In the genomic region with DNA sequence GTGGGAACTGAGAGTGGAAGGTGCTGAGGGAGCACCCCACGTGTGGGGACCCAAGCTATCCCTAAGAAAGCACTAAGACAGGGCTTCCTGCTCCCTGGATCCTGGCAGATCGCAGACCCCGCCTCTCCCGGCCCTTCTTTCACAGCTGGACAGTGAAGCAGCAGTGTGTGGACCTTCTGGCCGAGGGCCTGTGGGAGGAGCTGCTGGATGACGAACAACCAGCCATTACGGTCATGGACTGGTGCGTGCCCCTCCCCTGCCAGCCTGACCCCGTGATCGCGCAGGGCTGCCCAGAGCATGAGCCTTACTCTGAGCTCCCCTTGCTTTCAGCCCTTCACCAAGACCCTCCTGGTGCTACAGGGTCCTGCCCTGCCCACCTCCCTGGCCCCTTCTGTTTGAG, we compare ENCODE assay signal across 11 cellular contexts. TPM values are rescaled to one million over a fixed set of nuclear protein-coding genes. Genes with fewer than 3 reads are reported as not detected.
DNase-seq lines count a peak whose midpoint lies in the region; ATAC-seq, FAIRE-seq and TF ChIP-seq lines count a peak whose summit lies in the region.
"Had no signal": no experiment of that assay in that cellular context is flagged by ENCODE, and none has a peak within 500 bp of the region (broad histone marks: within the 10 kb centered on the region; RNA-seq: fewer than 3 reads in every experiment).

No MANE protein-coding gene starts in this region.

- H3K4me3 ChIP-seq in pancreas: no peak overlapping the region

- intact Hi-C loops in pancreas (cut with DNase I): no loop called here

- no peaks in the 10 kb centered on the region for H3K9me3 ChIP-seq in pancreas

- peak; percentile 71 for DNase-seq in ELR (ENCODE audit: low read depth)
- DNase-seq in SK-N-DZ (ENCODE audit: low spot score): peak; percentile 50
- DNase-seq in frontal cortex (ENCODE audit: low spot score in 2 of 2): peak; percentile 62 to 78
- DNase-seq in pancreas: peak; percentile 81 to 95 (median 93)
- DNase-seq in SKM-1 (lab: John Stamatoyannopoulos, UW; ENCODE audit: unreplicated experiment): no peak
- DNase-seq in GM19240 (ENCODE audit: insufficient read length, low spot score): no peak
- DNase-seq in HuH-7 (ENCODE audit: low spot score): no peak
- DNase-seq: NCI-H1930, small intestine had no signal

- peak overlapping the region; percentile 46 to 89 (median 62) for H3K27ac ChIP-seq in pancreas

- ATAC-seq in pancreas (peak; percentile 65 to 81 (median 68)), HG02938 (IDR thresholded peaks at IDR 0.05; ENCODE audit: unreplicated experiment) (no peak)

- WGBS in pancreas, 2 donors: 30 to 34% methylated on average over 11 of the region's 11 CpGs

- no peak for FAIRE-seq in frontal cortex (lab: Jason Lieb, UNC)
- no peak for FAIRE-seq in pancreas (lab: Jason Lieb, UNC)
- FAIRE-seq: small intestine had no signal

- TF ChIP-seq CTCF in pancreas (IDR thresholded peaks at IDR 0.05): no peak

- no peaks in the 10 kb centered on the region for H3K36me3 ChIP-seq in pancreas

- H3K4me1 ChIP-seq in pancreas: peaks cover 7 to 19% (median 7%) of the 10 kb centered on the region in 3 donors

- H3K27me3 ChIP-seq in pancreas: no peaks in the 10 kb centered on the region

RNA-seq across cellular contexts. Expression of gene NCCRP1, which starts 2.3 kb away (rescaled TPM):
- polyA plus RNA-seq in SK-N-DZ (2014; cell fraction: cytosol; rRNA removed): not detected in 2 replicates
- not detected in 2 replicates for polyA plus RNA-seq in SK-N-DZ (2014; cell fraction: nucleus; rRNA removed)
- total RNA-seq in frontal cortex (not detected), pancreas (1 to 10 TPM; 1.6 to 8.5 (median 4.1) TPM)
- polyA plus RNA-seq in pancreas: 1 to 10 TPM in 1 of 2 donors, under 1 TPM in 1; 0.96 to 1.7 TPM
- total RNA-seq: subcutaneous adipose tissue had no signal

RNA-seq across cellular contexts. Expression of gene SYCN, which starts 5.0 kb away (rescaled TPM):
- not detected in 2 replicates for polyA plus RNA-seq in SK-N-DZ (2014; cell fraction: cytosol; rRNA removed)
- polyA plus RNA-seq in SK-N-DZ (2014; cell fraction: nucleus; rRNA removed): not detected in 2 replicates
- not detected for total RNA-seq in frontal cortex
- 1,000 to 10,000 TPM; 1,282 to 3,883 (median 2,778) TPM for total RNA-seq in pancreas
- polyA plus RNA-seq in pancreas: 1,000 to 10,000 TPM; 1,825 to 2,558 TPM
- total RNA-seq: subcutaneous adipose tissue had no signal

RNA-seq across cellular contexts. Expression of gene IFNL3, which starts 45.8 kb away (rescaled TPM):
- polyA plus RNA-seq in SK-N-DZ (2014; cell fraction: cytosol; rRNA removed): not detected in 2 replicates
- not detected in 2 replicates for polyA plus RNA-seq in SK-N-DZ (2014; cell fraction: nucleus; rRNA removed)
- total RNA-seq in frontal cortex (not detected), pancreas (not detected)
- not detected for polyA plus RNA-seq in pancreas
- total RNA-seq: subcutaneous adipose tissue had no signal
- polyA plus RNA-seq: small intestine had no signal

RNA-seq across cellular contexts. Expression of gene IFNL4, which starts 49.6 kb away (rescaled TPM):
- 0.70 TPM in 1 of 2 replicates, not detected in the other for polyA plus RNA-seq in SK-N-DZ (2014; cell fraction: cytosol; rRNA removed)
- not detected in 2 replicates for polyA plus RNA-seq in SK-N-DZ (2014; cell fraction: nucleus; rRNA removed)
- total RNA-seq in frontal cortex (under 0.01 TPM), pancreas (not detected)
- under 1 TPM in 1 of 2 donors, not detected in 1; 0.09 TPM for polyA plus RNA-seq in pancreas
- total RNA-seq: subcutaneous adipose tissue had no signal
- polyA plus RNA-seq: small intestine had no signal

Comparison
In these comparisons a context has a peak if more than half of its experiments do, and no peak if none do; other contexts are left out.
1. DNase-seq: peak in ELR (single experiment), SK-N-DZ (single experiment), frontal cortex (2 of 2) and pancreas (6 of 6); none in SKM-1 (single experiment), GM19240 (single experiment) and HuH-7 (single experiment).
2. RNA of gene SYCN, which starts 5.0 kb away (total RNA-seq): 1,282 to 3,883 TPM in pancreas; not detected in frontal cortex (single experiment); every median in the first group is over 1,000 times any median in the second.